10 cellular contexts compared by ENCODE assay signal in genomic region chr11:102144357-102145342, GRCh38. TPM values are rescaled to one million over a fixed set of nuclear protein-coding genes. Genes with fewer than 3 reads are reported as not detected.
DNase-seq lines count a peak whose midpoint lies in the region; ATAC-seq, FAIRE-seq and TF ChIP-seq lines count a peak whose summit lies in the region.
"Had no signal": no experiment of that assay in that cellular context is flagged by ENCODE, and none has a peak within 500 bp of the region (broad histone marks: within the 10 kb centered on the region; RNA-seq: fewer than 3 reads in every experiment).

No MANE protein-coding gene starts in this region.

- H3K27me3 ChIP-seq in subcutaneous abdominal adipose tissue (ENCODE audit: control insufficient read depth in 5 of 5, insufficient read depth in 4 of 5, low read length in 5 of 5): no peaks in the 10 kb centered on the region

- intact Hi-C loops in left colon (cut with DNase I, micrococcal nuclease): no loop called here

- peak overlapping the region in 2 of 5 donors; percentile 25 to 30 for H3K9ac ChIP-seq in subcutaneous abdominal adipose tissue (ENCODE audit: low read length in 5 of 5)

- TF ChIP-seq CTCF in brain (conservative IDR thresholded peaks at IDR 0.05): no peak

- no peaks in the 10 kb centered on the region for H3K27me3 Mint-ChIP-seq in brain

- H3K27ac ChIP-seq in subcutaneous abdominal adipose tissue (ENCODE audit: low read depth, low read length) (peak overlapping the region; percentile 61), substantia nigra (ENCODE audit: low read depth, low read length, poor library complexity, severe bottlenecking) (no peak overlapping the region)

- H3K9me3 ChIP-seq in subcutaneous abdominal adipose tissue (ENCODE audit: control insufficient read depth in 5 of 5, low read length in 5 of 5): no peaks in the 10 kb centered on the region

- H3K4me3 ChIP-seq in subcutaneous abdominal adipose tissue (ENCODE audit: low read depth in 1 of 5, low read length in 5 of 5): peak overlapping the region in 1 of 5 donors; percentile 29

- peak; percentile 71 for ATAC-seq in left colon

- H3K4me1 Mint-ChIP-seq in brain: peaks cover 53% of the 10 kb centered on the region

- H3K9me3 Mint-ChIP-seq in brain: no peaks in the 10 kb centered on the region

- DNase-seq in HTR-8/SVneo (ENCODE audit: insufficient read length, low spot score): no peak
- peak in 1 of 2 donors; percentile 25 for DNase-seq in left colon
- no peak for DNase-seq in NCI-H510A treated with DMSO at 0.1 percent for 48 hours (lab: John Stamatoyannopoulos, UW)
- no peak for DNase-seq in substantia nigra (lab: John Stamatoyannopoulos, UW)
- DNase-seq in cerebellum (ENCODE audit: low spot score): no peak
- no peak for DNase-seq in NCI-H526 (lab: John Stamatoyannopoulos, UW)
- DNase-seq: effector CD8-positive, alpha-beta T cell; NCI-H187 had no signal

- H3K4me1 ChIP-seq in subcutaneous abdominal adipose tissue (ENCODE audit: control insufficient read depth in 5 of 5, insufficient read depth in 5 of 5, low read length in 5 of 5): peaks cover 0 to 52% (median 31%) of the 10 kb centered on the region in 5 donors

- peak overlapping the region in 4 of 5 experiments; percentile 4 to 49 (median 21) for H3K4me3 Mint-ChIP-seq in brain

- H3K36me3 ChIP-seq in subcutaneous abdominal adipose tissue (ENCODE audit: control insufficient read depth in 5 of 5, insufficient read depth in 5 of 5, low read length in 5 of 5): no peaks in the 10 kb centered on the region

- H3K27ac Mint-ChIP-seq in brain: peak overlapping the region in 4 of 5 experiments; percentile 2 to 81 (median 47)

- FAIRE-seq in HTR-8/SVneo (lab: Jason Lieb, UNC): peak; percentile 80

- H3K36me3 Mint-ChIP-seq in brain: peaks cover 16% of the 10 kb centered on the region

RNA-seq across cellular contexts. Expression of gene YAP1, which starts 34.4 kb away (rescaled TPM):
- polyA plus RNA-seq in brain (ENCODE audit: insufficient read depth, low read depth, low replicate concordance): 6.4 TPM
- total RNA-seq in left colon: 10 to 100 TPM; 46.2 to 49.1 TPM
- total RNA-seq in cerebellum: 41.6 TPM
